30 cellular contexts compared by ENCODE assay signal in genomic region chr9:33908114-33908513, GRCh38.
A peak's percentile ranks its signal among the peaks of the same experiment; 100 is the strongest.
DNase-seq lines count a peak whose midpoint lies in the region; ATAC-seq and TF ChIP-seq lines count a peak whose summit lies in the region.
"Had no signal": no experiment of that assay in that cellular context is flagged by ENCODE, and none has a peak within 500 bp of the region (broad histone marks: within the 10 kb centered on the region; RNA-seq: fewer than 3 reads in every experiment).

No MANE protein-coding gene starts in this region.

- peak overlapping the region; percentile 8; the same call in 1 of the 2 replicates for H3K27ac ChIP-seq in 22Rv1
- H3K27ac ChIP-seq in right cardiac atrium (ENCODE audit: low read length), result no peak overlapping the region
- H3K27ac ChIP-seq: brain microvascular endothelial cell, dorsolateral prefrontal cortex, gastroesophageal sphincter, hepatocyte, HL-60, upper lobe of left lung, VCaP had no signal

- TF ChIP-seq CTCF in 22Rv1 (IDR thresholded peaks at IDR 0.05), result no peak
- TF ChIP-seq CTCF in glutamatergic neuron (IDR thresholded peaks at IDR 0.05; ENCODE audit: partially characterized antibody, unreplicated experiment), result no peak

- no peak for ATAC-seq in right cardiac atrium
- ATAC-seq: gastroesophageal sphincter; GM12878; stimulated activated memory B cell treated with anti-CD40 and anti-IgM and Interleukin-4, amounts not matched to agents 10 μg/mL and 1 μg/mL and 100 μg/mL, for 72 hours had no signal

- H3K4me3 Mint-ChIP-seq in glutamatergic neuron (ENCODE audit: unreplicated experiment), result no peak overlapping the region
- H3K4me3 Mint-ChIP-seq: nephron progenitor cell; stimulated activated memory B cell treated with anti-CD40 and anti-IgM and Interleukin-4, amounts not matched to agents 10 μg/mL and 1 μg/mL and 100 μg/mL, for 72 hours had no signal

- no peaks in the 10 kb centered on the region for H3K9me3 ChIP-seq in right cardiac atrium (ENCODE audit: control insufficient read depth, low read length)
- H3K9me3 ChIP-seq: gastroesophageal sphincter, upper lobe of left lung had no signal

- H3K27me3 Mint-ChIP-seq in glutamatergic neuron (ENCODE audit: unreplicated experiment), result no peaks in the 10 kb centered on the region
- H3K27me3 Mint-ChIP-seq: stimulated activated memory B cell treated with anti-CD40 and anti-IgM and Interleukin-4, amounts not matched to agents 10 μg/mL and 1 μg/mL and 100 μg/mL, for 72 hours had no signal

- peak; percentile 14 for DNase-seq in DMS 273 (lab: John Stamatoyannopoulos, UW; ENCODE audit: unreplicated experiment)
- DNase-seq in DMS 273 treated with DMSO at 0.1 percent for 48 hours (lab: John Stamatoyannopoulos, UW), result no peak
- peak; percentile 25 for DNase-seq in NCI-H69 (lab: John Stamatoyannopoulos, UW)
- DNase-seq in glutamatergic neuron, result no peak
- no peak for DNase-seq in AG20443 (ENCODE audit: low spot score)
- DNase-seq in DMS114 treated with DMSO at 0.1 percent for 48 hours (lab: John Stamatoyannopoulos, UW; ENCODE audit: unreplicated experiment), result no peak
- no peak for DNase-seq in right cardiac atrium
- DNase-seq: 8988T; activated CD4-positive, alpha-beta T cell treated with anti-CD3 and anti-CD28 coated beads for 48 hours; activated gamma-delta T cell treated with Interleukin-2 at 50 U/mL for 16 hours; amniotic stem cell; brain microvascular endothelial cell; dorsolateral prefrontal cortex; MM.1S; NCI-H1105 treated with DMSO at 0.1 percent for 48 hours; NCI-H2029 treated with DMSO at 0.1 percent for 48 hours; NCI-H345; NCI-H82; nephron progenitor cell; SIG-M5; SW 1271; T1000; upper lobe of left lung had no signal

- H3K27me3 ChIP-seq in right cardiac atrium (ENCODE audit: control insufficient read depth, insufficient read depth), result no peaks in the 10 kb centered on the region
- H3K27me3 ChIP-seq: brain microvascular endothelial cell, dorsolateral prefrontal cortex, gastroesophageal sphincter, hepatocyte, upper lobe of left lung had no signal

- H3K27ac Mint-ChIP-seq in glutamatergic neuron (ENCODE audit: unreplicated experiment), result peak overlapping the region; percentile 0
- H3K27ac Mint-ChIP-seq: nephron progenitor cell; stimulated activated memory B cell treated with anti-CD40 and anti-IgM and Interleukin-4, amounts not matched to agents 10 μg/mL and 1 μg/mL and 100 μg/mL, for 72 hours had no signal

- peaks cover 5% of the 10 kb centered on the region for H3K4me1 ChIP-seq in right cardiac atrium (ENCODE audit: control insufficient read depth, insufficient read depth, low read length)
- H3K4me1 ChIP-seq: upper lobe of left lung had no signal

- H3K36me3 Mint-ChIP-seq in glutamatergic neuron (ENCODE audit: unreplicated experiment), result no peaks in the 10 kb centered on the region

- no peak overlapping the region for H3K4me3 ChIP-seq in right cardiac atrium (ENCODE audit: low read length)
- H3K4me3 ChIP-seq: dorsolateral prefrontal cortex, gastroesophageal sphincter, GM12878, hepatocyte, upper lobe of left lung had no signal

- WGBS in right cardiac atrium, result 97% methylated on average over 3 of the region's 3 CpGs

- H3K9me3 Mint-ChIP-seq in glutamatergic neuron (ENCODE audit: unreplicated experiment), result peaks cover 10% of the 10 kb centered on the region
- H3K9me3 Mint-ChIP-seq: nephron progenitor cell; stimulated activated memory B cell treated with anti-CD40 and anti-IgM and Interleukin-4, amounts not matched to agents 10 μg/mL and 1 μg/mL and 100 μg/mL, for 72 hours had no signal

- peaks cover 9% of the 10 kb centered on the region for H3K4me1 Mint-ChIP-seq in glutamatergic neuron (ENCODE audit: low read depth, unreplicated experiment)
- H3K4me1 Mint-ChIP-seq: nephron progenitor cell had no signal

- intact Hi-C loops in right cardiac atrium (cut with DNase I), result no loop called here

Comparison
In these comparisons a context has a peak if more than half of its experiments do, and no peak if none do; other contexts are left out.
1. DNase-seq: peak in DMS 273 (single experiment) and NCI-H69 (single experiment); none in DMS 273 treated with DMSO at 0.1 percent for 48 hours (single experiment), glutamatergic neuron (single experiment), AG20443 (single experiment), DMS114 treated with DMSO at 0.1 percent for 48 hours (single experiment) and right cardiac atrium (0 of 3).